In genomic region chr1:81797701-81798100, GRCh38 we compare ENCODE assay signal across 1 cellular context.
TF ChIP-seq lines count a peak whose summit lies in the region.

No MANE protein-coding gene starts in this region.

TF ChIP-seq in HEK293, 187 proteins besides CTCF, POLR2A, EP300 and RAD21 (continued from another document):
- TF ChIP-seq PRDM6 (tag by site-specific recombination; IDR thresholded peaks at IDR 0.05) (peak; percentile 58), KLF9 (tag by site-specific recombination; IDR thresholded peaks at IDR 0.05; ENCODE audit: low read depth) (no peak), ZNF280C (tag by site-specific recombination; IDR thresholded peaks at IDR 0.05) (no peak)
